ENCODE assay signal across 8 cellular contexts in the genomic region with DNA sequence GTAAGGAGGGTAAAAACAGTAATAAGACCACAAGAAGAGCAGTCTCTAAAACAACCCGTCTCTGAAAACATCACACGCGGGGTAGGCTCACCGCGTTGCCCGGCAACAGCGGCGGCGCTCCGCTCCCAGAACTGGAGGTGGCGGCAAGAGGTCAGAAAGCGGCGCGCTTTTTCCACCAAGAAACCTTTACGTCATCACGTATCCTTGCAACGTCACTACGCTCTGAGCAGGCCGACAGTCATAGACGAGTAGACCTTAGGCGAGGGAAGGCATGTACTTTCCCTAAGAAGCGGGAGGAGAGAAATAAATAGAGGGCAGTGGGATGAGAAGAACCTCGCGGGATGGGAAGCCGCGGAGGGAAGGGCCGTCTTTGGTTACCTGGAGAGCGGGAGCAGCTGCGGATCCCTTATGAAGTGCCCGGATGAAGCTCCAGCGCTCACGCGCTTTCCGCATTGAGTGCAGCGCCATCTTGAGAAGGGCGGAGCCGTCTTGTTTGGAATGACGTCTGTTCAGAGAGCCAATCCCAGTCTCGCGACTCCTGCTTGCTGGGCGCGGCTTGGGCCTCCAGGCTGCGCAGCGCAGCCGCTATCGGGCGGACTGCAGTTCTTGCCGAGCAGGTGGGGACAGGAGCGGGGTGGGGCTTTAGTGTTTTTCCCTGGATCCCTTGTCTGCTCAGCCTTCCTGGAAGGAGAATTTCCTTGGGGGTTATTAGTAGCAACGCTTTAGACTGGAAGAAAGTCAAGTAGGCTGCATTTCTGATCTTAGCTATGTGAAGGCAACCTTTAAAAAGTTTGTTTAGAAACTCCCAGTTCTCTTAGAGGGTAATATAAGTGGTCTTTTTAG.
DNase-seq lines count a peak whose midpoint lies in the region; ATAC-seq lines count a peak whose summit lies in the region.

A gene (minus strand): TSS at position 477 of the 843 bp plus-strand sequence. CDS start 9 bp downstream, at position 468.

- ATAC-seq in GM19043 (IDR thresholded peaks at IDR 0.05; ENCODE audit: low read depth, unreplicated experiment) (peak; percentile 93), HG03354 (IDR thresholded peaks at IDR 0.05; ENCODE audit: poor library complexity, severe bottlenecking, unreplicated experiment) (peak; percentile 96)

- DNase-seq in AG20443 (ENCODE audit: low spot score) (peak; percentile 94), NCI-H446 (lab: John Stamatoyannopoulos, UW) (peak; percentile 98 to 99), cerebellar nuclear complex (lab: John Stamatoyannopoulos, UW) (peak; percentile 87 to 97), islet precursor cell (peak; percentile 99)
- DNase-seq in activated CD4-positive, CD25-positive, alpha-beta regulatory T cell treated with anti-CD3 and anti-CD28 coated beads, Interleukin-2, amount 50 U/mL, for 16 hours (ENCODE audit: low read depth, low spot score): peak; percentile 88
- DNase-seq in stimulated activated CD4-positive, alpha-beta T cell treated with anti-CD3 and anti-CD28 coated beads, Interleukin-12 subunit alpha, Interleukin-12 subunit beta, amount 100 ng/mL, for 48 hours (ENCODE audit: low read depth in 2 of 3, low spot score in 1 of 3): peak; percentile 86 to 91 (median 86)

Comparison
In these comparisons a context has a peak if more than half of its experiments do, and no peak if none do; other contexts are left out.
1. Peak in every context shown above with its lines: DNase-seq and ATAC-seq.